ENCODE assay signal across 8 cellular contexts in genomic region chr17:28848667-28849066, GRCh38. TPM values are rescaled to one million over a fixed set of nuclear protein-coding genes. Genes with fewer than 3 reads are reported as not detected.
A peak's percentile ranks its signal among the peaks of the same experiment; 100 is the strongest.
DNase-seq lines count a peak whose midpoint lies in the region; FAIRE-seq and TF ChIP-seq lines count a peak whose summit lies in the region.
"Not testable (repeated sequence)": the region's sequence is repeated elsewhere in the genome, so short reads cannot be mapped to it uniquely, and the experiment has no call there.

No MANE protein-coding gene starts in this region.

- H3K4me3 ChIP-seq in WERI-Rb-1 (ENCODE audit: low read depth, low read length); epithelial cell of proximal tubule (ENCODE audit: low read depth, low read length): not testable (repeated sequence)

- H3K9me3 ChIP-seq in WERI-Rb-1 (ENCODE audit: severe bottlenecking), result not testable (repeated sequence)

- not testable (repeated sequence) for H3K27me3 ChIP-seq in WERI-Rb-1 (ENCODE audit: insufficient read depth, low read depth, severe bottlenecking)

- not testable (repeated sequence) for DNase-seq in AG09319 (ENCODE audit: extremely low read depth, low read depth); epithelial cell of proximal tubule (ENCODE audit: low read depth)
- peak; percentile 56 for DNase-seq in GM19239 (ENCODE audit: insufficient read length, low spot score)
- peak; percentile 26 for DNase-seq in NCI-H748 (lab: John Stamatoyannopoulos, UW; ENCODE audit: unreplicated experiment)
- DNase-seq in WERI-Rb-1, result peak; percentile 58
- DNase-seq in activated T-helper 9 cell treated with anti-CD3 and anti-CD28 coated beads, Interleukin-2, amount 50 U/mL, for 16 hours (ENCODE audit: low read depth), result peak; percentile 34
- DNase-seq in lung microvascular endothelial cell (ENCODE audit: low read depth in 2 of 2), result peak; percentile 46 to 65
- DNase-seq in stimulated activated CD4-positive, alpha-beta T cell treated with anti-CD3 and anti-CD28 coated beads, TNF-alpha, amount 100 ng/mL, for 1 hour (ENCODE audit: low read depth in 3 of 3, low spot score in 1 of 3), result peak in 2 of 3 donors; percentile 21 to 57

- H3K27ac ChIP-seq in WERI-Rb-1, result not testable (repeated sequence)

- FAIRE-seq in GM19239 (lab: Jason Lieb, UNC), result not testable (repeated sequence)

- not testable (repeated sequence) for H3K36me3 ChIP-seq in WERI-Rb-1

- TF ChIP-seq CTCF in AG09319 (IDR thresholded peaks at IDR 0.05; ENCODE audit: low read depth, low read length), result peak; percentile 18
- TF ChIP-seq CTCF in WERI-Rb-1 (IDR thresholded peaks at IDR 0.05; ENCODE audit: low read depth, low read length), result peak; percentile 51
- TF ChIP-seq CTCF in epithelial cell of proximal tubule (conservative IDR thresholded peaks at IDR 0.05; ENCODE audit: low read depth, low read length), result peak; percentile 54

RNA-seq across cellular contexts. Expression of gene FAM222B, which starts 6.1 kb away (rescaled TPM):
- total RNA-seq in epithelial cell of proximal tubule (11.9 and 14.2 TPM in 2 replicates), lung microvascular endothelial cell (4.1 and 6.5 TPM in 2 replicates)

RNA-seq across cellular contexts. Expression of gene ERAL1, which starts 6.1 kb away (rescaled TPM):
- total RNA-seq in epithelial cell of proximal tubule (86.9 and 94.9 TPM in 2 replicates), lung microvascular endothelial cell (23.1 and 24.6 TPM in 2 replicates)

RNA-seq across cellular contexts. Expression of gene FLOT2, which starts 48.9 kb away (rescaled TPM):
- 83.5 and 92.5 TPM in 2 replicates for total RNA-seq in epithelial cell of proximal tubule
- total RNA-seq in lung microvascular endothelial cell, result 73.2 and 93.7 TPM in 2 replicates

RNA-seq across cellular contexts. Expression of gene DHRS13, which starts 54.2 kb away (rescaled TPM):
- total RNA-seq in epithelial cell of proximal tubule (14.0 and 18.0 TPM in 2 replicates), lung microvascular endothelial cell (6.3 and 14.5 TPM in 2 replicates)
